ENCODE assay signal across 8 cellular contexts in the genomic region with DNA sequence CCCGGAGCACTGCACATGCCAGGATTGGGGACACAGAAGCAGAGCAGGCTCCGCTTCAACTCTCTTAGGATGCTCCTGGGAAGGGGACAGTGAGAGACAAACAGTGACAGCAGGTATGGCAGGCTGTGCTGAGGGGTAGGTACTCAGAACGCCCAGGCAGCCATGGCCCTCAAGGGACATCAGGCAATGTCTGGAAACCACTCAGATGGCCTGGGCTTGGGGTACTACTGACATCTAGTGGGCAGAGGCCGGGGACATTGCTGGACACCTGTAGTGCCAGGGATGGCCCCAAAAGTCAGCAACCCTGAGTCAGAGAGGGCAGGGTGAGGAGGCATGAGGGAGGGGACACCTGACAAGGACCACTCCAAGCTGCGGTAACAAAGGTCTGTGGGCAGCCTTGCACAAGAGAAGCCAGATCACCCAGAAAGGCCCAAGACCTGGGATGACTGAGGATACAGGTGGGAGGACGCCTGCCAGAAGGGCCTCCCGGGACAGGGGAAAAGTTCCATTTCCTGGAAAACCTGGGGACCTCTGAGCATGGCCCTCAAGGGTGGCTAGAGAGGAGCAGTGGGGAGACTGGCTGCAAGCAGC. TPM values are rescaled to one million over a fixed set of nuclear protein-coding genes. Genes with fewer than 3 reads are reported as not detected.
DNase-seq lines count a peak whose midpoint lies in the region; ATAC-seq, FAIRE-seq and TF ChIP-seq lines count a peak whose summit lies in the region.

No MANE protein-coding gene starts in this region.

- H3K4me2 ChIP-seq in A549 = no peak overlapping the region

- POLR2A ChIA-PET in A549 (lab: Yijun Ruan, JAX) = no interaction called here

- CTCF ChIA-PET in A549 (lab: Yijun Ruan, JAX) = interaction anchor here (0.5 to 12.7 kb wide), 38 partner anchors 11 to 1420 kb away, joined by 3 to 254 read pairs (median 16); a partner anchor contains a TSS

- no peaks in the 10 kb centered on the region for H3K9me3 ChIP-seq in A549
- H3K9me3 ChIP-seq in T-helper 17 cell (ENCODE audit: control insufficient read depth, low read length, poor library complexity, severe bottlenecking) = no peaks in the 10 kb centered on the region
- no peaks in the 10 kb centered on the region for H3K9me3 ChIP-seq in right atrium auricular region

- H3K27me3 ChIP-seq in right atrium auricular region = no peaks in the 10 kb centered on the region

- no peaks in the 10 kb centered on the region for H3K4me1 ChIP-seq in A549
- H3K4me1 ChIP-seq in right atrium auricular region = peaks cover 0 to 62% of the 10 kb centered on the region in 2 donors

- H3K36me3 Mint-ChIP-seq in HFFc6 (ENCODE audit: low read depth) (no peaks in the 10 kb centered on the region), T-helper 17 cell (ENCODE audit: low read depth) (peaks cover 3% of the 10 kb centered on the region), type B pancreatic cell (no peaks in the 10 kb centered on the region)

- peak; percentile 91 to 94 for TF ChIP-seq RAD21 in A549 (conservative IDR thresholded peaks at IDR 0.05 in 1 of 2, IDR thresholded peaks at IDR 0.05 in 1 of 2)

- TF ChIP-seq CTCF in A549 (IDR thresholded peaks at IDR 0.05) = peak; percentile 87
- peak; percentile 72 for TF ChIP-seq CTCF in HFFc6 (IDR thresholded peaks at IDR 0.05)
- peak; percentile 26 to 71 for TF ChIP-seq CTCF in right atrium auricular region (IDR thresholded peaks at IDR 0.05)
- peak; percentile 63 for TF ChIP-seq CTCF in type B pancreatic cell (conservative IDR thresholded peaks at IDR 0.05)

- TF ChIP-seq EP300 in A549 (IDR thresholded peaks at IDR 0.05) = no peak

- WGBS in A549 (ENCODE audit: missing lambda C conversion rate) = 66% methylated on average over 7 of the region's 7 CpGs

- H3K27ac Mint-ChIP-seq in HFFc6 (no peak overlapping the region), T-helper 17 cell (peak overlapping the region; percentile 84), type B pancreatic cell (peak overlapping the region; percentile 48)

- H3K27ac ChIP-seq in A549 (0 out of 6 replicates have a peak overlapping the region, but pooled peaks of 1 of the 2 experiments have one; percentile 42), right atrium auricular region (peak overlapping the region; percentile 88 to 97)

- DNase-seq in A549 (ENCODE audit: low read depth in 1 of 2, low spot score in 1 of 2) (peak; percentile 67 to 80), HFFc6 (no peak), T-helper 17 cell (no peak), right atrium auricular region (ENCODE audit: low spot score) (peak; percentile 66), type B pancreatic cell (ENCODE audit: extremely low spot score, unreplicated experiment) (no peak), NCI-H446 treated with DMSO at 0.1 percent for 48 hours (lab: John Stamatoyannopoulos, UW) (no peak)
- DNase-seq in stimulated activated CD4-positive, alpha-beta T cell treated with anti-CD3 and anti-CD28 coated beads, Interleukin-2, amount 100 ng/mL, for 48 hours = no peak

- H3K4me3 Mint-ChIP-seq in HFFc6 (no peak overlapping the region), T-helper 17 cell (no peak overlapping the region), type B pancreatic cell (no peak overlapping the region)

- no peak for FAIRE-seq in A549 (lab: Jason Lieb, UNC)

- H3K4me1 Mint-ChIP-seq in HFFc6 (ENCODE audit: low read depth) = peaks cover 6% of the 10 kb centered on the region
- peaks cover 19% of the 10 kb centered on the region for H3K4me1 Mint-ChIP-seq in T-helper 17 cell
- H3K4me1 Mint-ChIP-seq in type B pancreatic cell (ENCODE audit: unreplicated experiment) = peaks cover 21% of the 10 kb centered on the region

- H3K36me3 ChIP-seq in right atrium auricular region = no peaks in the 10 kb centered on the region

- H3K9me3 Mint-ChIP-seq in HFFc6 (no peaks in the 10 kb centered on the region), type B pancreatic cell (no peaks in the 10 kb centered on the region)

- no peak overlapping the region for H3K4me3 ChIP-seq in A549
- no peak overlapping the region for H3K4me3 ChIP-seq in right atrium auricular region

- TF ChIP-seq POLR2A in A549 (IDR thresholded peaks at IDR 0.05; ENCODE audit: low read length) = no peak

- ATAC-seq in A549 (peak; percentile 83 to 85), T-helper 17 cell (no peak), HG02840 (IDR thresholded peaks at IDR 0.05; ENCODE audit: low FRiP score, unreplicated experiment) (no peak)

- peaks cover 3% of the 10 kb centered on the region for H3K27me3 Mint-ChIP-seq in HFFc6 (ENCODE audit: insufficient read depth)
- H3K27me3 Mint-ChIP-seq in T-helper 17 cell = no peaks in the 10 kb centered on the region
- no peaks in the 10 kb centered on the region for H3K27me3 Mint-ChIP-seq in type B pancreatic cell

TF ChIP-seq in A549, 52 proteins besides CTCF, POLR2A, EP300 and RAD21:
- TF ChIP-seq NR3C1 (IDR thresholded peaks at IDR 0.05) (no peak), ZNF302 (CRISPR knock-in tag; IDR thresholded peaks at IDR 0.05) (no peak), HEYL (CRISPR knock-in tag; IDR thresholded peaks at IDR 0.05) (no peak), SMC3 (IDR thresholded peaks at IDR 0.05) (peak; percentile 93), EHMT2 (IDR thresholded peaks at IDR 0.05; ENCODE audit: low read depth) (no peak), FOXS1 (CRISPR knock-in tag; IDR thresholded peaks at IDR 0.05) (no peak)
- TF ChIP-seq, protein P1, sequence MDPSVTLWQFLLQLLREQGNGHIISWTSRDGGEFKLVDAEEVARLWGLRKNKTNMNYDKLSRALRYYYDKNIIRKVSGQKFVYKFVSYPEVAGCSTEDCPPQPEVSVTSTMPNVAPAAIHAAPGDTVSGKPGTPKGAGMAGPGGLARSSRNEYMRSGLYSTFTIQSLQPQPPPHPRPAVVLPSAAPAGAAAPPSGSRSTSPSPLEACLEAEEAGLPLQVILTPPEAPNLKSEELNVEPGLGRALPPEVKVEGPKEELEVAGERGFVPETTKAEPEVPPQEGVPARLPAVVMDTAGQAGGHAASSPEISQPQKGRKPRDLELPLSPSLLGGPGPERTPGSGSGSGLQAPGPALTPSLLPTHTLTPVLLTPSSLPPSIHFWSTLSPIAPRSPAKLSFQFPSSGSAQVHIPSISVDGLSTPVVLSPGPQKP (IDR thresholded peaks at IDR 0.05; ENCODE audit: low read depth, low read length) = no peak
- TF ChIP-seq, protein P2, sequence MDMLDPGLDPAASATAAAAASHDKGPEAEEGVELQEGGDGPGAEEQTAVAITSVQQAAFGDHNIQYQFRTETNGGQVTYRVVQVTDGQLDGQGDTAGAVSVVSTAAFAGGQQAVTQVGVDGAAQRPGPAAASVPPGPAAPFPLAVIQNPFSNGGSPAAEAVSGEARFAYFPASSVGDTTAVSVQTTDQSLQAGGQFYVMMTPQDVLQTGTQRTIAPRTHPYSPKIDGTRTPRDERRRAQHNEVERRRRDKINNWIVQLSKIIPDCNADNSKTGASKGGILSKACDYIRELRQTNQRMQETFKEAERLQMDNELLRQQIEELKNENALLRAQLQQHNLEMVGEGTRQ (IDR thresholded peaks at IDR 0.05) = no peak

RNA-seq across cellular contexts. Expression of a gene that starts 21.2 kb away (rescaled TPM):
- polyA plus RNA-seq in A549 (2011; rRNA removed) (47.8 and 62.4 TPM in 2 replicates), A549 (2017; fragmentation: RNase III; extraction: RNeasy Plus Mini Kit Qiagen cat#74134 plus additional on column Dnase treatment) (40.1 to 47.5 TPM (median 43.0 TPM) in 3 replicates)
- 88.6 and 124 TPM in 2 replicates for polyA plus RNA-seq in A549 (2012; cell fraction: cytosol; rRNA removed)
- polyA plus RNA-seq in A549 (2012; cell fraction: nucleus; rRNA removed) = 78.3 and 88.5 TPM in 2 replicates
- 34.0 and 49.1 TPM in 2 replicates for polyA minus RNA-seq in A549 (2011; rRNA and poly(A)+ RNA removed)
- total RNA-seq in HFFc6 (2021; fragmentation: NEBNext Ultra II Directional; extraction: Animal tissue kit (Norgen Biotek cat#: 25700)) = 10 to 100 TPM; 33.0 to 49.2 (median 44.0) TPM
- total RNA-seq in T-helper 17 cell (10 to 100 TPM; 13.8 to 14.8 TPM), right atrium auricular region (10 to 100 TPM; 27.8 to 37.7 TPM), type B pancreatic cell (ENCODE audit: low replicate concordance) (32.1 and 34.9 TPM in 2 replicates)

Comparison
In these comparisons a context has a peak if more than half of its experiments do, and no peak if none do; other contexts are left out.
1. ATAC-seq: peak in A549 (2 of 2); none in T-helper 17 cell (single experiment) and HG02840 (single experiment).
2. DNase-seq: peak in A549 (2 of 2) and right atrium auricular region (single experiment); none in HFFc6 (single experiment), T-helper 17 cell (0 of 3), type B pancreatic cell (single experiment), stimulated activated CD4-positive, alpha-beta T cell treated with anti-CD3 and anti-CD28 coated beads, Interleukin-2, amount 100 ng/mL, for 48 hours (0 of 2) and NCI-H446 treated with DMSO at 0.1 percent for 48 hours (single experiment).
3. Peak in every context shown above with its lines, with median percentiles within 50 percentile points of each other: CTCF ChIP-seq.